ENCODE assay signal across 8 cellular contexts in the genomic region with DNA sequence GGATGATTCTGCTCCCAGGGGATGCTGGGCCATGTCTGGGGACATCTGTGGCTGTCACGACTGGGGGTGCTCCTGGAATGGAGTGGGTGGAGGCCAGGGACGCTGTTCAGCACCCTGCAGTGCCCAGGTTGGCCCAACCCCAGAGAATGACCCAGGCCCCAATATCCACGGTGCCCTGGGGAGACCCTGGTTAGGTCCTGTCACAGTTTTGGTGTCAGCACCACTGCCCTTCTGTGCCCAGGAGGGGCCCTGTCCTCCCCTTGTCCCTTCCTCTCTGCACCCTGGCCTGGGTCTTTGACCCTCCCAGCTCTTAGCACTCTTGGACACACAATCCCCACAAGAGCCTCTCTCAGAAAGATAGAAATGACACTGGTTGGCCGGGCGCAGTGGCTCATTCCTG.
DNase-seq lines count a peak whose midpoint lies in the region; ATAC-seq and TF ChIP-seq lines count a peak whose summit lies in the region.
"Had no signal": no experiment of that assay in that cellular context is flagged by ENCODE, and none has a peak within 500 bp of the region (broad histone marks: within the 10 kb centered on the region; RNA-seq: fewer than 3 reads in every experiment).

No MANE protein-coding gene starts in this region.

- CTCF ChIA-PET in CD4-positive, alpha-beta T cell (lab: Charles Lee) = interaction anchor here (0.8 to 2.0 kb wide), 3 partner anchors 50 to 83 kb away, joined by 4 to 8 read pairs (median 4); no protein-coding TSS in a partner anchor

- peak overlapping the region; percentile 23; the same call in 1 of the 2 replicates for H3K4me3 ChIP-seq in GM06990 (replicated peaks; ENCODE audit: low read depth, low read length)

- H3K27me3 Mint-ChIP-seq in CD4-positive, alpha-beta T cell = no peaks in the 10 kb centered on the region
- H3K27me3 Mint-ChIP-seq in activated T-helper 17 cell treated with anti-CD3 and anti-CD28 coated beads, Interleukin-2, amount 50 U/mL, for 72 hours = no peaks in the 10 kb centered on the region
- no peaks in the 10 kb centered on the region for H3K27me3 Mint-ChIP-seq in natural killer cell treated with Interleukin-12 subunit alpha and Interleukin-12 subunit beta and Interleukin-15 and Interleukin-18, amount 100 ng/mL, for 72 hours
- H3K27me3 Mint-ChIP-seq in chondrocyte (ENCODE audit: low read depth) = no peaks in the 10 kb centered on the region
- H3K27me3 Mint-ChIP-seq: progenitor cell of endocrine pancreas had no signal

- H3K4me1 Mint-ChIP-seq in CD4-positive, alpha-beta T cell (ENCODE audit: low read depth) = peaks cover 15% of the 10 kb centered on the region
- peaks cover 15% of the 10 kb centered on the region for H3K4me1 Mint-ChIP-seq in activated T-helper 17 cell treated with anti-CD3 and anti-CD28 coated beads, Interleukin-2, amount 50 U/mL, for 72 hours
- H3K4me1 Mint-ChIP-seq in natural killer cell treated with Interleukin-12 subunit alpha and Interleukin-12 subunit beta and Interleukin-15 and Interleukin-18, amount 100 ng/mL, for 72 hours (ENCODE audit: low read depth in 2 of 2) = peaks cover 64 to 73% of the 10 kb centered on the region in 2 donors
- peaks cover 17% of the 10 kb centered on the region for H3K4me1 Mint-ChIP-seq in chondrocyte (ENCODE audit: low read depth)

- DNase-seq in CD4-positive, alpha-beta T cell = no peak
- no peak for DNase-seq in GM06990 (ENCODE audit: extremely low read depth, insufficient read length)
- DNase-seq in natural killer cell treated with Interleukin-12 subunit alpha and Interleukin-12 subunit beta and Interleukin-15 and Interleukin-18, amount 100 ng/mL, for 72 hours (ENCODE audit: low spot score) = peak; percentile 58
- no peak for DNase-seq in NCI-H345 (lab: John Stamatoyannopoulos, UW)
- DNase-seq in chondrocyte (ENCODE audit: low spot score) = no peak

- H3K4me3 Mint-ChIP-seq in CD4-positive, alpha-beta T cell = peak overlapping the region; percentile 95
- peak overlapping the region; percentile 82 for H3K4me3 Mint-ChIP-seq in activated T-helper 17 cell treated with anti-CD3 and anti-CD28 coated beads, Interleukin-2, amount 50 U/mL, for 72 hours
- peak overlapping the region; percentile 94 for H3K4me3 Mint-ChIP-seq in natural killer cell treated with Interleukin-12 subunit alpha and Interleukin-12 subunit beta and Interleukin-15 and Interleukin-18, amount 100 ng/mL, for 72 hours
- H3K4me3 Mint-ChIP-seq in chondrocyte (ENCODE audit: unreplicated experiment) = no peak overlapping the region

- no peaks in the 10 kb centered on the region for H3K27me3 ChIP-seq in CD4-positive, alpha-beta T cell (ENCODE audit: control insufficient read depth, insufficient read depth, low read length)
- no peaks in the 10 kb centered on the region for H3K27me3 ChIP-seq in GM06990 (replicated peaks; ENCODE audit: control insufficient read depth, insufficient read depth, low read length)

- no peaks in the 10 kb centered on the region for H3K9me3 ChIP-seq in CD4-positive, alpha-beta T cell (ENCODE audit: control insufficient read depth, low read length)

- TF ChIP-seq CTCF in CD4-positive, alpha-beta T cell (IDR thresholded peaks at IDR 0.05) = no peak
- TF ChIP-seq CTCF in GM06990 (IDR thresholded peaks at IDR 0.05; ENCODE audit: insufficient read depth, low read length, poor library complexity, severe bottlenecking) = no peak
- no peak for TF ChIP-seq CTCF in chondrocyte (IDR thresholded peaks at IDR 0.05)

- intact Hi-C loops in CD4-positive, alpha-beta T cell (cut with DNase I, micrococcal nuclease) = loop anchor here (1.0 to 5.0 kb wide), 3 partner anchors 38 to 84 kb away; partner anchors contain the start of gene GADD45B (in 2 of the 2)

- no peaks in the 10 kb centered on the region for H3K36me3 ChIP-seq in GM06990 (ENCODE audit: control insufficient read depth, insufficient read depth, low read length)

- H3K27ac ChIP-seq in CD4-positive, alpha-beta T cell (ENCODE audit: low read depth, low read length) = no peak overlapping the region

- H3K9me3 Mint-ChIP-seq in CD4-positive, alpha-beta T cell = no peaks in the 10 kb centered on the region
- no peaks in the 10 kb centered on the region for H3K9me3 Mint-ChIP-seq in activated T-helper 17 cell treated with anti-CD3 and anti-CD28 coated beads, Interleukin-2, amount 50 U/mL, for 72 hours
- no peaks in the 10 kb centered on the region for H3K9me3 Mint-ChIP-seq in natural killer cell treated with Interleukin-12 subunit alpha and Interleukin-12 subunit beta and Interleukin-15 and Interleukin-18, amount 100 ng/mL, for 72 hours
- H3K9me3 Mint-ChIP-seq in chondrocyte (ENCODE audit: low read depth) = no peaks in the 10 kb centered on the region

- ATAC-seq in CD4-positive, alpha-beta T cell (ENCODE audit: poor library complexity) = no peak
- no peak for ATAC-seq in activated T-helper 17 cell treated with anti-CD3 and anti-CD28 coated beads, Interleukin-2, amount 50 U/mL, for 72 hours (replicated peaks)
- ATAC-seq in natural killer cell treated with Interleukin-12 subunit alpha and Interleukin-12 subunit beta and Interleukin-15 and Interleukin-18, amount 100 ng/mL, for 72 hours = no peak
- ATAC-seq in GM21619 (IDR thresholded peaks at IDR 0.05; ENCODE audit: unreplicated experiment) = no peak

- H3K27ac Mint-ChIP-seq in CD4-positive, alpha-beta T cell = peak overlapping the region; percentile 94
- no peak overlapping the region for H3K27ac Mint-ChIP-seq in activated T-helper 17 cell treated with anti-CD3 and anti-CD28 coated beads, Interleukin-2, amount 50 U/mL, for 72 hours
- H3K27ac Mint-ChIP-seq in natural killer cell treated with Interleukin-12 subunit alpha and Interleukin-12 subunit beta and Interleukin-15 and Interleukin-18, amount 100 ng/mL, for 72 hours = peak overlapping the region; percentile 95 to 98
- no peak overlapping the region for H3K27ac Mint-ChIP-seq in chondrocyte (ENCODE audit: unreplicated experiment)
- H3K27ac Mint-ChIP-seq: progenitor cell of endocrine pancreas had no signal

- peaks cover 3% of the 10 kb centered on the region for H3K36me3 Mint-ChIP-seq in CD4-positive, alpha-beta T cell (ENCODE audit: low read depth)
- H3K36me3 Mint-ChIP-seq in activated T-helper 17 cell treated with anti-CD3 and anti-CD28 coated beads, Interleukin-2, amount 50 U/mL, for 72 hours (ENCODE audit: low read depth) = no peaks in the 10 kb centered on the region
- no peaks in the 10 kb centered on the region for H3K36me3 Mint-ChIP-seq in natural killer cell treated with Interleukin-12 subunit alpha and Interleukin-12 subunit beta and Interleukin-15 and Interleukin-18, amount 100 ng/mL, for 72 hours
- no peaks in the 10 kb centered on the region for H3K36me3 Mint-ChIP-seq in chondrocyte (ENCODE audit: low read depth)

- POLR2A ChIA-PET in CD4-positive, alpha-beta T cell (lab: Charles Lee) = interaction anchor here (1.0 to 2.5 kb wide), 15 partner anchors 8 to 133 kb away, joined by 3 to 62 read pairs (median 5); partner anchors contain the start of genes GADD45B, LMNB2 and TIMM13

Comparison
In these comparisons a context has a peak if more than half of its experiments do, and no peak if none do; other contexts are left out.
1. H3K27ac Mint-ChIP-seq: peak in CD4-positive, alpha-beta T cell (single experiment) and natural killer cell treated with Interleukin-12 subunit alpha and Interleukin-12 subunit beta and Interleukin-15 and Interleukin-18, amount 100 ng/mL, for 72 hours (2 of 2); none in activated T-helper 17 cell treated with anti-CD3 and anti-CD28 coated beads, Interleukin-2, amount 50 U/mL, for 72 hours (single experiment) and chondrocyte (single experiment).